31 cellular contexts compared by ENCODE assay signal in the genomic region with DNA sequence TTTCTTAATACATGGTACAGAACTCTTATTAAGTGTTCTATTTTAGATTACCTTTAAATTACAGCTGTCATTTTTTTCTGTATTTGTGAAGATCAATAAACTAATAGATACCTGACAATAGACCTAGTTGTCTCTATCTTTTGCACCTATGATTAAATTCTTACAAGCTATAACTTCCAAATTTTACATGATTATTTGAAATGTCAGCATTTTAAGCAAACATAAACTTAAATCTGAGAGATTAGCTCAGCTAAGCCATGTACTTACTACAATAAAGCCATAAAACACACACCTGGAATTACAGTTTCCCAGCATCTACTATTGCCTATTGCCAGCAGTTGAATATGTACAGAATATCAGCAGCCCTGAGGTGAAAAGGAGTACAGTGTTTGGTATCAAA.
"Had no signal": no experiment of that assay in that cellular context is flagged by ENCODE, and none has a peak within 500 bp of the region (broad histone marks: within the 10 kb centered on the region; RNA-seq: fewer than 3 reads in every experiment).

No MANE protein-coding gene starts in this region.

- H3K4me3 ChIP-seq: heart left ventricle, left ventricle myocardium inferior, lung, ovary, right atrium auricular region, skin epidermis, stomach, testis, thyroid gland, transverse colon, upper lobe of left lung had no signal

- H3K36me3 ChIP-seq: heart left ventricle, left ventricle myocardium inferior, neutrophil, ovary, right atrium auricular region, stomach, thyroid gland, transverse colon, upper lobe of left lung had no signal

- H3K4me1 ChIP-seq: heart left ventricle, left ventricle myocardium inferior, right atrium auricular region, stomach, testis, thyroid gland, transverse colon, upper lobe of left lung had no signal

- H3K36me3 Mint-ChIP-seq: immature natural killer cell; naive thymus-derived CD8-positive, alpha-beta T cell; stimulated activated naive B cell treated with anti-CD40 and anti-IgM and Interleukin-4, amounts not matched to agents 10 μg/mL and 1 μg/mL and 100 μg/mL, for 72 hours had no signal

- H3K9me3 Mint-ChIP-seq: naive thymus-derived CD8-positive, alpha-beta T cell; nephron; stimulated activated naive B cell treated with anti-CD40 and anti-IgM and Interleukin-4, amounts not matched to agents 10 μg/mL and 1 μg/mL and 100 μg/mL, for 72 hours had no signal

- H3K4me1 Mint-ChIP-seq: immature natural killer cell; naive thymus-derived CD8-positive, alpha-beta T cell; nephron; neural crest cell; stimulated activated naive B cell treated with anti-CD40 and anti-IgM and Interleukin-4, amounts not matched to agents 10 μg/mL and 1 μg/mL and 100 μg/mL, for 72 hours had no signal

- H3K27ac ChIP-seq: heart left ventricle, left ventricle myocardium inferior, neutrophil, ovary, right atrium auricular region, skin epidermis, stomach, testis, thyroid gland, transverse colon, upper lobe of left lung had no signal

- H3K9me3 ChIP-seq: heart left ventricle, left ventricle myocardium inferior, neutrophil, ovary, right atrium auricular region, stomach, testis, thyroid gland, transverse colon, upper lobe of left lung had no signal

- H3K4me3 Mint-ChIP-seq: immature natural killer cell; naive thymus-derived CD8-positive, alpha-beta T cell; nephron; neural crest cell; stimulated activated naive B cell treated with anti-CD40 and anti-IgM and Interleukin-4, amounts not matched to agents 10 μg/mL and 1 μg/mL and 100 μg/mL, for 72 hours had no signal

- DNase-seq: heart left ventricle; hypothalamus; immature natural killer cell; kidney; left ventricle myocardium inferior; mesendoderm; midbrain; naive thymus-derived CD8-positive, alpha-beta T cell; occipital lobe; ovary; stimulated activated CD4-positive, alpha-beta T cell treated with anti-CD3 and anti-CD28 coated beads, Interleukin-12 subunit alpha, Interleukin-12 subunit beta, amount 100 ng/mL, for 4 hours; stimulated activated CD4-positive, alpha-beta T cell treated with anti-CD3 and anti-CD28 coated beads, Interleukin-15, amount 100 ng/mL, for 24 hours; stimulated activated CD4-positive, alpha-beta T cell treated with anti-CD3 and anti-CD28 coated beads, Interleukin-2, amount 100 ng/mL, for 24 hours; stimulated activated CD4-positive, alpha-beta T cell treated with anti-CD3 and anti-CD28 coated beads, Interleukin-4, amount 100 ng/mL, for 1 hour; stimulated activated naive B cell treated with anti-CD40 and anti-IgM and Interleukin-4, amounts not matched to agents 10 μg/mL and 1 μg/mL and 100 μg/mL, for 72 hours; stimulated activated naive CD8-positive, alpha-beta T cell treated with anti-CD3 and anti-CD28 coated beads, Interleukin-15, Interleukin-2, amounts not matched to agents 100 U/mL and 50 U/mL, for 24 hours; stomach; testis; thyroid gland; transverse colon; upper lobe of left lung had no signal

- ATAC-seq: heart left ventricle; naive thymus-derived CD8-positive, alpha-beta T cell; sciatic nerve; stimulated activated naive B cell treated with anti-CD40 and anti-IgM and Interleukin-4, amounts not matched to agents 10 μg/mL and 1 μg/mL and 100 μg/mL, for 72 hours; stimulated activated naive CD8-positive, alpha-beta T cell treated with anti-CD3 and anti-CD28 coated beads, Interleukin-15, Interleukin-2, amounts not matched to agents 100 U/mL and 50 U/mL, for 24 hours had no signal

- H3K27ac Mint-ChIP-seq: immature natural killer cell; naive thymus-derived CD8-positive, alpha-beta T cell; nephron; progenitor cell of endocrine pancreas; stimulated activated naive B cell treated with anti-CD40 and anti-IgM and Interleukin-4, amounts not matched to agents 10 μg/mL and 1 μg/mL and 100 μg/mL, for 72 hours had no signal

- H3K27me3 ChIP-seq: heart left ventricle, neutrophil, ovary, right atrium auricular region, stomach, testis, thyroid gland, transverse colon, upper lobe of left lung had no signal

- H3K27me3 Mint-ChIP-seq: progenitor cell of endocrine pancreas had no signal

- FAIRE-seq: islet of Langerhans, kidney, urothelium cell line had no signal
